In the genomic region with DNA sequence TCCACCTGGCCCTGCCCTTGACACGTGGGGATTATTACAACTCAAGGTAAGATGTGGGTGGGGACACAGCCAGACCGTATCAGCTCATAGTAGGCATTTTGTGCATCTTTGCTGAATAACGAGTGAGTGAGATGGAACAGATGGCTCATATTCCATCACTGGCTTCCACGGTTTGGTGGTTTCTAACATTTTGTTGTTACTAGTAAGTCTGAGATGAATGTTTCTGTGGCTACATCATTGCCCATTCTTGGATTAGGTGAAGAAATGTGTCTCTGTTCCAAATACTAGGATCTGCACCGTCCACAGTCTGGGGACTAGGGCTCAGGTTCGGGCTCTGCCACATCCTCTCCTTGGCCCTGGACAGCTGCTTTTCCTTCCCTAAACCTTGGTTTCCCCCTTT, we compare ENCODE assay signal across 19 cellular contexts.
"Had no signal": no experiment of that assay in that cellular context is flagged by ENCODE, and none has a peak within 500 bp of the region (broad histone marks: within the 10 kb centered on the region; RNA-seq: fewer than 3 reads in every experiment).

No MANE protein-coding gene starts in this region.

- H3K4me3 Mint-ChIP-seq: activated naive CD4-positive, alpha-beta T cell treated with anti-CD3 and anti-CD28 coated beads for 36 hours; immature natural killer cell; mesothelial cell of epicardium had no signal

- H3K36me3 ChIP-seq: adrenal gland, right lobe of liver, spleen, transverse colon, vagina had no signal

- H3K4me1 ChIP-seq: foreskin keratinocyte had no signal

- H3K4me3 ChIP-seq: adrenal gland, body of pancreas, lung, right lobe of liver, transverse colon, vagina had no signal

- H3K9me3 Mint-ChIP-seq: activated naive CD4-positive, alpha-beta T cell treated with anti-CD3 and anti-CD28 coated beads for 36 hours; mesothelial cell of epicardium had no signal

- H3K9ac ChIP-seq: SK-N-SH had no signal

- H3K27me3 ChIP-seq: adrenal gland, body of pancreas, right lobe of liver had no signal

- ATAC-seq: body of pancreas, esophagus mucosa, foreskin keratinocyte, left colon, right lobe of liver had no signal

- H3K27ac Mint-ChIP-seq: activated naive CD4-positive, alpha-beta T cell treated with anti-CD3 and anti-CD28 coated beads for 36 hours; mesothelial cell of epicardium had no signal

- H3K9me3 ChIP-seq: adrenal gland, body of pancreas, right lobe of liver, SK-N-SH, spleen, transverse colon, vagina had no signal

- DNase-seq: activated naive CD4-positive, alpha-beta T cell treated with anti-CD3 and anti-CD28 coated beads for 36 hours; activated T-cell treated with anti-CD3 and anti-CD28 coated beads for 4 hours; adrenal gland; body of pancreas; caudate nucleus; foreskin keratinocyte; head of caudate nucleus; immature natural killer cell; left colon; right lobe of liver; SK-N-SH; T-helper 1 cell; T1000; transverse colon had no signal

- H3K36me3 Mint-ChIP-seq: immature natural killer cell, mesothelial cell of epicardium had no signal
